Comparison of ENCODE assay signal across 16 cellular contexts in genomic region chr2:216003876-216004275, GRCh38. TPM values are rescaled to one million over a fixed set of nuclear protein-coding genes. Genes with fewer than 3 reads are reported as not detected.
A peak's percentile ranks its signal among the peaks of the same experiment; 100 is the strongest.
DNase-seq lines count a peak whose midpoint lies in the region; ATAC-seq and TF ChIP-seq lines count a peak whose summit lies in the region.
"Had no signal": no experiment of that assay in that cellular context is flagged by ENCODE, and none has a peak within 500 bp of the region (broad histone marks: within the 10 kb centered on the region; RNA-seq: fewer than 3 reads in every experiment).

No MANE protein-coding gene starts in this region.

- POLR2A ChIA-PET in PC-3 (lab: Charles Lee; ENCODE audit: unreplicated experiment), result no interaction called here

- H4K20me1 ChIP-seq in PC-3 (ENCODE audit: low read length), result no peaks in the 10 kb centered on the region

- H3K27me3 ChIP-seq in PC-3 (ENCODE audit: low read length) (no peaks in the 10 kb centered on the region), dorsolateral prefrontal cortex (no peaks in the 10 kb centered on the region)
- H3K27me3 ChIP-seq: ovary, right atrium auricular region, suprapubic skin had no signal

- H3K4me3 ChIP-seq in PC-3 (ENCODE audit: low read length) (no peak overlapping the region), dorsolateral prefrontal cortex (no peak overlapping the region)
- H3K4me3 ChIP-seq: ovary, right atrium auricular region, suprapubic skin had no signal

- H2AFZ ChIP-seq in PC-3 (ENCODE audit: low read length), result no peak overlapping the region

- ATAC-seq in activated naive CD8-positive, alpha-beta T cell treated with anti-CD3 and anti-CD28 coated beads, Interleukin-2, amount 50 U/mL, for 24 hours, result no peak
- ATAC-seq in PC-3, result no peak

- no peaks in the 10 kb centered on the region for H3K27me3 Mint-ChIP-seq in activated naive CD8-positive, alpha-beta T cell treated with anti-CD3 and anti-CD28 coated beads, Interleukin-2, amount 50 U/mL, for 24 hours
- H3K27me3 Mint-ChIP-seq in activated naive CD8-positive, alpha-beta T cell treated with anti-CD3 and anti-CD28 coated beads for 36 hours, result no peaks in the 10 kb centered on the region
- peaks cover 5% of the 10 kb centered on the region for H3K27me3 Mint-ChIP-seq in glutamatergic neuron (ENCODE audit: unreplicated experiment)
- no peaks in the 10 kb centered on the region for H3K27me3 Mint-ChIP-seq in type B pancreatic cell
- H3K27me3 Mint-ChIP-seq in immature natural killer cell (ENCODE audit: low read depth in 3 of 3), result no peaks in the 10 kb centered on the region

- intact Hi-C loops in PC-3 (cut with micrococcal nuclease) (no loop called here), dorsolateral prefrontal cortex (cut with DNase I) (no loop called here)

- BruUV-seq in PC-3 (replicated peaks; lab: Mats Ljungman, UMichigan), result no TSS peak

- H3K9me2 ChIP-seq in PC-3 (replicated peaks; ENCODE audit: low read length), result no peaks in the 10 kb centered on the region

- H3K79me2 ChIP-seq in PC-3 (ENCODE audit: low read length), result peaks cover 77% of the 10 kb centered on the region

- no peak overlapping the region for H3K9ac ChIP-seq in PC-3 (ENCODE audit: low read length)

- peaks cover 2% of the 10 kb centered on the region for H3K36me3 Mint-ChIP-seq in activated naive CD8-positive, alpha-beta T cell treated with anti-CD3 and anti-CD28 coated beads, Interleukin-2, amount 50 U/mL, for 24 hours (ENCODE audit: low read depth)
- peaks cover 6% of the 10 kb centered on the region for H3K36me3 Mint-ChIP-seq in activated naive CD8-positive, alpha-beta T cell treated with anti-CD3 and anti-CD28 coated beads for 36 hours
- H3K36me3 Mint-ChIP-seq in glutamatergic neuron (ENCODE audit: unreplicated experiment) (no peaks in the 10 kb centered on the region), type B pancreatic cell (no peaks in the 10 kb centered on the region), immature natural killer cell (no peaks in the 10 kb centered on the region)

- H3K27ac Mint-ChIP-seq in activated naive CD8-positive, alpha-beta T cell treated with anti-CD3 and anti-CD28 coated beads, Interleukin-2, amount 50 U/mL, for 24 hours, result peak overlapping the region; percentile 84
- no peak overlapping the region for H3K27ac Mint-ChIP-seq in activated naive CD8-positive, alpha-beta T cell treated with anti-CD3 and anti-CD28 coated beads for 36 hours
- H3K27ac Mint-ChIP-seq in glutamatergic neuron (ENCODE audit: unreplicated experiment) (no peak overlapping the region), type B pancreatic cell (peak overlapping the region; percentile 9), immature natural killer cell (peak overlapping the region in 1 of 6 donors; percentile 46)

- H3K27ac ChIP-seq in PC-3 (ENCODE audit: low read length), result peak overlapping the region; percentile 98; the same call in 1 of the 2 replicates
- H3K27ac ChIP-seq in dorsolateral prefrontal cortex, result peak overlapping the region in 6 of 59 donors; percentile 2 to 48 (median 20)
- H3K27ac ChIP-seq: ovary, right atrium auricular region, suprapubic skin had no signal

- DNase-seq in activated naive CD8-positive, alpha-beta T cell treated with anti-CD3 and anti-CD28 coated beads, Interleukin-2, amount 50 U/mL, for 24 hours, result no peak
- no peak for DNase-seq in activated naive CD8-positive, alpha-beta T cell treated with anti-CD3 and anti-CD28 coated beads for 36 hours
- DNase-seq in PC-3 (no peak), glutamatergic neuron (no peak), type B pancreatic cell (ENCODE audit: extremely low spot score, unreplicated experiment) (no peak), dorsolateral prefrontal cortex (no peak), immature natural killer cell (no peak)
- DNase-seq: dermis blood vessel endothelial cell, GOT3, KBM-7, NCI-H1694, NCI-H69, ovary, Right ventricle myocardium superior had no signal

- no peaks in the 10 kb centered on the region for H3K9me3 Mint-ChIP-seq in activated naive CD8-positive, alpha-beta T cell treated with anti-CD3 and anti-CD28 coated beads, Interleukin-2, amount 50 U/mL, for 24 hours
- H3K9me3 Mint-ChIP-seq in activated naive CD8-positive, alpha-beta T cell treated with anti-CD3 and anti-CD28 coated beads for 36 hours, result no peaks in the 10 kb centered on the region
- peaks cover 11% of the 10 kb centered on the region for H3K9me3 Mint-ChIP-seq in glutamatergic neuron (ENCODE audit: unreplicated experiment)
- no peaks in the 10 kb centered on the region for H3K9me3 Mint-ChIP-seq in type B pancreatic cell
- no peaks in the 10 kb centered on the region for H3K9me3 Mint-ChIP-seq in immature natural killer cell

- H3K4me1 ChIP-seq in PC-3 (ENCODE audit: insufficient read depth, low read length), result peaks cover 45% of the 10 kb centered on the region

- CTCF ChIA-PET in PC-3 (lab: Charles Lee), result no interaction called here

- no peak overlapping the region for H3K4me3 Mint-ChIP-seq in activated naive CD8-positive, alpha-beta T cell treated with anti-CD3 and anti-CD28 coated beads, Interleukin-2, amount 50 U/mL, for 24 hours
- no peak overlapping the region for H3K4me3 Mint-ChIP-seq in activated naive CD8-positive, alpha-beta T cell treated with anti-CD3 and anti-CD28 coated beads for 36 hours
- H3K4me3 Mint-ChIP-seq in glutamatergic neuron (ENCODE audit: unreplicated experiment) (peak overlapping the region; percentile 62), type B pancreatic cell (no peak overlapping the region), immature natural killer cell (peak overlapping the region in 1 of 5 donors; percentile 22)

- peaks cover 6% of the 10 kb centered on the region for H3F3A ChIP-seq in PC-3 (ENCODE audit: low read length, unreplicated experiment)

- H3K4me1 Mint-ChIP-seq in activated naive CD8-positive, alpha-beta T cell treated with anti-CD3 and anti-CD28 coated beads, Interleukin-2, amount 50 U/mL, for 24 hours, result peaks cover 54% of the 10 kb centered on the region
- H3K4me1 Mint-ChIP-seq in activated naive CD8-positive, alpha-beta T cell treated with anti-CD3 and anti-CD28 coated beads for 36 hours, result peaks cover 32% of the 10 kb centered on the region
- peaks cover 50% of the 10 kb centered on the region for H3K4me1 Mint-ChIP-seq in glutamatergic neuron (ENCODE audit: low read depth, unreplicated experiment)
- H3K4me1 Mint-ChIP-seq in type B pancreatic cell (ENCODE audit: unreplicated experiment), result peaks cover 21% of the 10 kb centered on the region
- peaks cover 29 to 48% of the 10 kb centered on the region in 2 donors for H3K4me1 Mint-ChIP-seq in immature natural killer cell

- no peak for TF ChIP-seq CTCF in PC-3 (conservative IDR thresholded peaks at IDR 0.05; ENCODE audit: low read depth, low read length)
- TF ChIP-seq CTCF in glutamatergic neuron (IDR thresholded peaks at IDR 0.05; ENCODE audit: partially characterized antibody, unreplicated experiment), result no peak
- no peak for TF ChIP-seq CTCF in type B pancreatic cell (conservative IDR thresholded peaks at IDR 0.05)
- TF ChIP-seq CTCF in dorsolateral prefrontal cortex (IDR thresholded peaks at IDR 0.05 in 54 of 56, conservative IDR thresholded peaks at IDR 0.05 in 2 of 56; ENCODE audit: low read depth in 1 of 56, partially characterized antibody in 56 of 56), result no peak

- H3K36me3 ChIP-seq in PC-3 (ENCODE audit: low read depth, low read length), result 0 out of 2 replicates have a peak, but pooled peaks cover 3% of the 10 kb centered on the region
- H3K36me3 ChIP-seq: ovary, right atrium auricular region, suprapubic skin had no signal

- H3K9me3 ChIP-seq in PC-3 (ENCODE audit: low read length), result no peaks in the 10 kb centered on the region
- H3K9me3 ChIP-seq: ovary, right atrium auricular region, suprapubic skin had no signal

- H3K4me2 ChIP-seq in PC-3 (ENCODE audit: low read length), result no peak overlapping the region

RNA-seq across cellular contexts. Expression of gene MREG, which starts 9.5 kb away (rescaled TPM):
- total RNA-seq in activated naive CD8-positive, alpha-beta T cell treated with anti-CD3 and anti-CD28 coated beads for 36 hours, result 10 to 100 TPM; 10.8 to 12.1 TPM
- 24.4 and 35.4 TPM in 2 replicates for total RNA-seq in PC-3 (2014; rRNA removed)
- 48.4 TPM for total RNA-seq in glutamatergic neuron (ENCODE audit: unreplicated experiment)
- 15.7 and 21.2 TPM in 2 replicates for total RNA-seq in type B pancreatic cell (ENCODE audit: low replicate concordance)
- total RNA-seq in dorsolateral prefrontal cortex, result 10 to 100 TPM in 111 of 120 experiments, 1 to 10 TPM in 9; 6.1 to 26.4 (median 14.7) TPM
- polyA plus RNA-seq in immature natural killer cell, result 1 to 10 TPM in 2 of 3 donors, not detected in 1; 1.1 to 1.2 TPM

Comparison
In these comparisons a context has a peak if more than half of its experiments do, and no peak if none do; other contexts are left out.
1. H3K27ac Mint-ChIP-seq: peak in activated naive CD8-positive, alpha-beta T cell treated with anti-CD3 and anti-CD28 coated beads, Interleukin-2, amount 50 U/mL, for 24 hours (single experiment) and type B pancreatic cell (single experiment); none in activated naive CD8-positive, alpha-beta T cell treated with anti-CD3 and anti-CD28 coated beads for 36 hours (single experiment) and glutamatergic neuron (single experiment).